ENCODE assay signal across 8 cellular contexts in the genomic region with DNA sequence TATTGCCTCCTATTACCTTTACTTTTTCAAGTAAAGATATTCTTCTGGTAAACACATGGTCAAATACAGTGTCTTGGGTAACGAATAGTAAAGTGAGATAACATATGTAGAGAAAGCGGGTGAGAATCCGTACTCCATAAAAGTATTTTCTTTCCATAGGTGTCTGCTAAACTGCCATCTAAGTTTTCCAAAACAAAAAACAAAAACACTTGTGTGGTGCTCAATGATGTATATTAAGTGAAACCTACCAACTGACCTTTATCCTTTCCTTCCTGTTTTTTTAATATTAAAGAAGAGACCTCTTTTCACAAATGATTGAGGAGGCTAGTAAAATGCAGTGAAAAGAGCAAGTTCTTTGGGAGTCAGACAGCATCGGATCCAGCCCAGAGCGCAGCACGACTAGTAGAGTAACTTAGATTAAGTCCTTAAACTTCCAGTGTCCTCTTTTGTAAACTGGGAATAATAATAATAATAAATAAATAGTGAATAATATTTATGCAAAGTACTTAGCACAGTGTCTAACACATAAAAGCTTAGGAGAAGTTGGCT. TPM values are rescaled to one million over a fixed set of nuclear protein-coding genes. Genes with fewer than 3 reads are reported as not detected.
DNase-seq lines count a peak whose midpoint lies in the region; ATAC-seq and TF ChIP-seq lines count a peak whose summit lies in the region.

No MANE protein-coding gene starts in this region.

- H3K4me1 Mint-ChIP-seq in T-helper 1 cell treated with Interleukin-12 subunit alpha and Interleukin-12 subunit beta and Interleukin-4 antibody, amounts not matched to agents 30 μg/mL and 1 μg/mL, for 36 hours (ENCODE audit: low read depth): peaks cover 34% of the 10 kb centered on the region

- H3K4me3 ChIP-seq in AG09309 (ENCODE audit: control insufficient read depth, low read depth, low read length): peak overlapping the region; percentile 98
- peak overlapping the region; percentile 73 for H3K4me3 ChIP-seq in iPS-11a (ENCODE audit: low read depth, low read length)
- H3K4me3 ChIP-seq in thyroid gland (replicated peaks in 1 of 3): peak overlapping the region in 1 of 3 donors; percentile 50

- peaks cover 11 to 19% of the 10 kb centered on the region in 2 donors for H3K4me1 ChIP-seq in thyroid gland

- ATAC-seq in GM21825 (IDR thresholded peaks at IDR 0.05; ENCODE audit: unreplicated experiment) (peak; percentile 8), GM19455 (IDR thresholded peaks at IDR 0.05; ENCODE audit: unreplicated experiment) (no peak)

- no peak for TF ChIP-seq POLR2A in thyroid gland (IDR thresholded peaks at IDR 0.05)

- no peaks in the 10 kb centered on the region for H3K9me3 ChIP-seq in thyroid gland

- WGBS in thyroid gland, 2 donors: 49 to 50% methylated on average over 6 of the region's 6 CpGs

- no peaks in the 10 kb centered on the region for H3K9me3 Mint-ChIP-seq in T-helper 1 cell treated with Interleukin-12 subunit alpha and Interleukin-12 subunit beta and Interleukin-4 antibody, amounts not matched to agents 30 μg/mL and 1 μg/mL, for 36 hours

- no peak for DNase-seq in AG09309 (ENCODE audit: low read depth)
- DNase-seq in thyroid gland: no peak
- no peak for DNase-seq in ureter (ENCODE audit: low spot score)
- no peak for DNase-seq in SW480 (ENCODE audit: low spot score)

- no peaks in the 10 kb centered on the region for H3K27me3 ChIP-seq in thyroid gland

- H3K27ac Mint-ChIP-seq in T-helper 1 cell treated with Interleukin-12 subunit alpha and Interleukin-12 subunit beta and Interleukin-4 antibody, amounts not matched to agents 30 μg/mL and 1 μg/mL, for 36 hours: peak overlapping the region; percentile 81

- H3K36me3 ChIP-seq in thyroid gland: no peaks in the 10 kb centered on the region

- peaks cover 9% of the 10 kb centered on the region for H3K36me3 Mint-ChIP-seq in T-helper 1 cell treated with Interleukin-12 subunit alpha and Interleukin-12 subunit beta and Interleukin-4 antibody, amounts not matched to agents 30 μg/mL and 1 μg/mL, for 36 hours (ENCODE audit: low read depth)

- H3K27ac ChIP-seq in thyroid gland: peak overlapping the region in 2 of 3 donors; percentile 74 to 89

- no peak for TF ChIP-seq CTCF in AG09309 (IDR thresholded peaks at IDR 0.05; ENCODE audit: control insufficient read depth, insufficient read depth, low read depth, low read length, missing control alignments)
- no peak for TF ChIP-seq CTCF in thyroid gland (IDR thresholded peaks at IDR 0.05)

- H3K4me3 Mint-ChIP-seq in T-helper 1 cell treated with Interleukin-12 subunit alpha and Interleukin-12 subunit beta and Interleukin-4 antibody, amounts not matched to agents 30 μg/mL and 1 μg/mL, for 36 hours: peak overlapping the region; percentile 97

- H3K27me3 Mint-ChIP-seq in T-helper 1 cell treated with Interleukin-12 subunit alpha and Interleukin-12 subunit beta and Interleukin-4 antibody, amounts not matched to agents 30 μg/mL and 1 μg/mL, for 36 hours (ENCODE audit: low read depth): no peaks in the 10 kb centered on the region

- intact Hi-C loops in thyroid gland (cut with DNase I): loop anchor here (5.0 kb wide), 1 partner anchor 132 kb away; a partner anchor contains a TSS

RNA-seq across cellular contexts. Expression of a gene that starts 0.4 kb away (rescaled TPM):
- total RNA-seq in thyroid gland (10 to 100 TPM; 24.7 to 32.8 (median 29.8) TPM), ureter (23.4 TPM)
